20 cellular contexts compared by ENCODE assay signal in the genomic region with DNA sequence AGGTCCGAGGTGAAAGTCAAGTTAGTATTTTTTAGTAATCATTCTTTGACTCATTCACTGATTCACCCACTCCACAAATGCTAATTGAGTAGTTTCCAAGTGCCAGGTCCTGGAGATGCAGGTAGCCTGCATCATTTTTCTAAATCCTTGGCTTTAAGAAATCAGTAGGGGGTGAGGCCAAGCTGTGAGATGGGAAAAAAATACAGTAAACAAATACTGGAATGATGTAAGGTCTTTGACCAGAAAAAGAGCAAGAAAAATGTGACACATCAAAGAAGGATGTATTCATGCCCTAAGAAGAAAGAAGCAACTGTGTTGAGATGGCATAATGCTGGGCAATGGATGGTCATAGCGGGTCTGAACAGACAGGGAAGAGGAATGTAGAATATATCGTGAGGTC.
"Had no signal": no experiment of that assay in that cellular context is flagged by ENCODE, and none has a peak within 500 bp of the region (broad histone marks: within the 10 kb centered on the region; RNA-seq: fewer than 3 reads in every experiment).

No MANE protein-coding gene starts in this region.

- H3K4me1 Mint-ChIP-seq: activated CD4-positive, alpha-beta T cell treated with anti-CD3 and anti-CD28 coated beads for 36 hours; immature natural killer cell; naive thymus-derived CD8-positive, alpha-beta T cell; stimulated activated naive CD8-positive, alpha-beta T cell treated with anti-CD3 and anti-CD28 coated beads, Interleukin-15, amount 100 ng/mL, for 72 hours had no signal

- H3K4me1 ChIP-seq: colonic mucosa, gastroesophageal sphincter, heart right ventricle, prostate gland, right atrium auricular region, suprapubic skin, transverse colon had no signal

- H3K4me3 ChIP-seq: colonic mucosa, gastroesophageal sphincter, heart right ventricle, prostate gland, right atrium auricular region, suprapubic skin, transverse colon had no signal

- H3K27ac ChIP-seq: colonic mucosa, gastroesophageal sphincter, heart right ventricle, prostate gland, right atrium auricular region, suprapubic skin, transverse colon had no signal

- H3K27me3 Mint-ChIP-seq: activated CD4-positive, alpha-beta T cell treated with anti-CD3 and anti-CD28 coated beads for 36 hours; activated naive CD8-positive, alpha-beta T cell; naive thymus-derived CD8-positive, alpha-beta T cell; stimulated activated naive CD8-positive, alpha-beta T cell treated with anti-CD3 and anti-CD28 coated beads, Interleukin-15, amount 100 ng/mL, for 72 hours had no signal

- H3K9me3 ChIP-seq: colonic mucosa, gastroesophageal sphincter, heart right ventricle, prostate gland, right atrium auricular region, suprapubic skin, transverse colon had no signal

- DNase-seq: activated CD4-positive, alpha-beta T cell treated with anti-CD3 and anti-CD28 coated beads for 36 hours; activated CD4-positive, alpha-beta T cell treated with anti-CD3 and anti-CD28 coated beads, Interleukin-2, amount 50 U/mL, for 48 hours; amniotic stem cell; caudate nucleus; colonic mucosa; heart right ventricle; immature natural killer cell; kidney glomerular epithelial cell; left ventricle myocardium superior; naive thymus-derived CD8-positive, alpha-beta T cell; stimulated activated CD4-positive, alpha-beta T cell treated with anti-CD3 and anti-CD28 coated beads, Interleukin-2, amount 100 ng/mL, for 24 hours; stimulated activated naive CD8-positive, alpha-beta T cell treated with anti-CD3 and anti-CD28 coated beads, Interleukin-15, amount 100 ng/mL, for 72 hours; transverse colon had no signal

- ATAC-seq: activated CD4-positive, alpha-beta T cell treated with anti-CD3 and anti-CD28 coated beads for 36 hours; gastroesophageal sphincter; heart right ventricle; left ventricle myocardium superior; naive thymus-derived CD8-positive, alpha-beta T cell; stimulated activated naive CD8-positive, alpha-beta T cell treated with anti-CD3 and anti-CD28 coated beads, Interleukin-15, amount 100 ng/mL, for 72 hours had no signal

- H3K4me3 Mint-ChIP-seq: activated CD4-positive, alpha-beta T cell treated with anti-CD3 and anti-CD28 coated beads for 36 hours; activated naive CD8-positive, alpha-beta T cell; activated T-helper 1 cell treated with anti-CD3 and anti-CD28 coated beads, Interleukin-12 subunit alpha, Interleukin-12 subunit beta, Interleukin-2, Interleukin-4 antibody, amounts not matched to agents 30 ng/mL and 10 ng/mL and 1 ng/mL, durations not matched to agents 14 hours and 24 hours and 36 hours; immature natural killer cell; naive thymus-derived CD8-positive, alpha-beta T cell; stimulated activated naive CD8-positive, alpha-beta T cell treated with anti-CD3 and anti-CD28 coated beads, Interleukin-15, amount 100 ng/mL, for 72 hours; T-helper 2 cell treated with Interferon-gamma antibody and Interleukin-4, amounts not matched to agents 5 μg/mL and 100 μg/mL, for 36 hours had no signal

- H3K36me3 ChIP-seq: colonic mucosa, gastroesophageal sphincter, heart right ventricle, prostate gland, right atrium auricular region, suprapubic skin, transverse colon had no signal

- H3K27ac Mint-ChIP-seq: activated CD4-positive, alpha-beta T cell treated with anti-CD3 and anti-CD28 coated beads for 36 hours; activated naive CD8-positive, alpha-beta T cell; activated T-helper 1 cell treated with anti-CD3 and anti-CD28 coated beads, Interleukin-12 subunit alpha, Interleukin-12 subunit beta, Interleukin-2, Interleukin-4 antibody, amounts not matched to agents 30 ng/mL and 10 ng/mL and 1 ng/mL, durations not matched to agents 14 hours and 24 hours and 36 hours; immature natural killer cell; naive thymus-derived CD8-positive, alpha-beta T cell; stimulated activated naive CD8-positive, alpha-beta T cell treated with anti-CD3 and anti-CD28 coated beads, Interleukin-15, amount 100 ng/mL, for 72 hours; T-helper 2 cell treated with Interferon-gamma antibody and Interleukin-4, amounts not matched to agents 5 μg/mL and 100 μg/mL, for 36 hours had no signal

- H3K36me3 Mint-ChIP-seq: activated naive CD8-positive, alpha-beta T cell had no signal

- H3K27me3 ChIP-seq: colonic mucosa, gastroesophageal sphincter, heart right ventricle, right atrium auricular region, suprapubic skin, transverse colon had no signal
